In the genomic region with DNA sequence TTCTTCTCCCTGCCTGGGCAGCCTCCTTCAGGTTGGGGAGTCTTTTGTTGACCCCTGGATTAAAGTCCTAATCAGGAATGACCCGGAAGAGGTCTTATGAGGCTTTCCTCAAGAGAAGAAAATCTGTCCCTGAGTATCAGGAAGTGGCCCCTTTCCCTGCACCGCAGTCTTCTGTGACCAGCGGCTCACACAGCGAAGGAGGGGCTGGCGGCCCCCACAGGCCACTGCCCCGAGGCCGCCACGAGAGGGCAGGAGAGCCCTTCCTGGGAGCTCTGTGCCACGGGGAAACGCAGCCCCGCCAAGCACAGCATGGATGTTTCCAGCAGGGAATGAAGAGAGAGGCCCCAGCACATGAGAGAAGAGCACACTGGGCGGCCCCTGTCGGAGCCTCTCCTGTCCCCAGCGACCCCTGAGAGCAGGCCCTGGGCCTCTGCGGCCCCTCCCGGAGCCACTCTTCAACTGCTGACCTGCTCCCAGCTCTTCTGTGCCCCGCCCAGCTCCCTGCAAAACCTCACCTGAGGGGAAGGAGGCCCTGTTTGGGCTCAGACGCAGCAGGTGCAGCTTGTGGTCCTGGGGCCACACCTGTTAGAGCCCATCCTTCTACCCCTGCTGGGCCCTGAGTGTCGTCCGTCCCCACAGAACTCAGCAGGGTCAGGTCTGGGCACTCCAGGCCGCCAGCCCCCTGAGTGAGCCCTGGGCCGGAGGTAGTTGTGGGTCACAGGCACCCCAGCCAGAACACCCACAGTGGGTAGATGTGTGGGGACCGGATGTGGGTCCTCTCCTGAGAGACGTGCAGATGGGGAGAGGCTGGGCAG, we compare ENCODE assay signal across 1 cellular context.
TF ChIP-seq lines count a peak whose summit lies in the region.

No MANE protein-coding gene starts in this region.

TF ChIP-seq in HepG2, 621 proteins besides CTCF, POLR2A, EP300 and RAD21 (continued from another document and continues in another):
- TF ChIP-seq PHF5A (CRISPR knock-in tag; IDR thresholded peaks at IDR 0.05; ENCODE audit: low read depth, unreplicated experiment): peak; percentile 25
- no peak for TF ChIP-seq NFYB (CRISPR knock-in tag; IDR thresholded peaks at IDR 0.05)
- peak; percentile 84 for TF ChIP-seq ZNF331 (CRISPR knock-in tag; IDR thresholded peaks at IDR 0.05)
- peak; percentile 74 for TF ChIP-seq ZFP36L1 (CRISPR knock-in tag; IDR thresholded peaks at IDR 0.05)
- TF ChIP-seq ZNF720 (CRISPR knock-in tag; IDR thresholded peaks at IDR 0.05): no peak
- no peak for TF ChIP-seq FLYWCH1 (CRISPR knock-in tag; IDR thresholded peaks at IDR 0.05)
- TF ChIP-seq ZMYM3 (CRISPR knock-in tag; IDR thresholded peaks at IDR 0.05): no peak
- no peak; the same call in 1 of the 2 replicates for TF ChIP-seq ZNF572 (CRISPR knock-in tag; IDR thresholded peaks at IDR 0.05)
- TF ChIP-seq ZNF547 (CRISPR knock-in tag; IDR thresholded peaks at IDR 0.05): peak; percentile 46; the same call in 1 of the 2 replicates
- 0 out of 2 replicates have a peak, but pooled peaks have one; percentile 51 for TF ChIP-seq MIXL1 (CRISPR knock-in tag; IDR thresholded peaks at IDR 0.05)
- TF ChIP-seq BORCS8-MEF2B (CRISPR knock-in tag; IDR thresholded peaks at IDR 0.05): peak; percentile 51; the same call in 1 of the 2 replicates
- TF ChIP-seq ZNF207 (IDR thresholded peaks at IDR 0.05; ENCODE audit: borderline replicate concordance): no peak
- no peak for TF ChIP-seq HOXD1 (CRISPR knock-in tag; IDR thresholded peaks at IDR 0.05)
- no peak for TF ChIP-seq KLF13 (CRISPR knock-in tag; IDR thresholded peaks at IDR 0.05)
- TF ChIP-seq JARID2 (CRISPR knock-in tag; IDR thresholded peaks at IDR 0.05; ENCODE audit: insufficient replicate concordance): peak; percentile 64
- TF ChIP-seq PRPF4 (IDR thresholded peaks at IDR 0.05; ENCODE audit: low read depth, low read length, poor library complexity, severe bottlenecking): no peak
- TF ChIP-seq, protein P1, sequence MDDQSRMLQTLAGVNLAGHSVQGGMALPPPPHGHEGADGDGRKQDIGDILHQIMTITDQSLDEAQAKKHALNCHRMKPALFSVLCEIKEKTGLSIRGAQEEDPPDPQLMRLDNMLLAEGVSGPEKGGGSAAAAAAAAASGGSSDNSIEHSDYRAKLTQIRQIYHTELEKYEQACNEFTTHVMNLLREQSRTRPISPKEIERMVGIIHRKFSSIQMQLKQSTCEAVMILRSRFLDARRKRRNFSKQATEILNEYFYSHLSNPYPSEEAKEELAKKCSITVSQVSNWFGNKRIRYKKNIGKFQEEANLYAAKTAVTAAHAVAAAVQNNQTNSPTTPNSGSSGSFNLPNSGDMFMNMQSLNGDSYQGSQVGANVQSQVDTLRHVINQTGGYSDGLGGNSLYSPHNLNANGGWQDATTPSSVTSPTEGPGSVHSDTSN (CRISPR knock-in tag; IDR thresholded peaks at IDR 0.05; ENCODE audit: borderline replicate concordance): no peak
- TF ChIP-seq ATF1 (CRISPR knock-in tag; IDR thresholded peaks at IDR 0.05): no peak
- TF ChIP-seq TCF12 (IDR thresholded peaks at IDR 0.05): no peak
- no peak for TF ChIP-seq TCF12 (CRISPR knock-in tag; IDR thresholded peaks at IDR 0.05)
- TF ChIP-seq KLF16 (CRISPR knock-in tag; IDR thresholded peaks at IDR 0.05): peak in 1 of 2 experiments; percentile 53; a peak in 1 of 4 replicates
- TF ChIP-seq ZNF335 (CRISPR knock-in tag; IDR thresholded peaks at IDR 0.05): 0 out of 2 replicates have a peak, but pooled peaks have one; percentile 18
- TF ChIP-seq, protein P2, sequence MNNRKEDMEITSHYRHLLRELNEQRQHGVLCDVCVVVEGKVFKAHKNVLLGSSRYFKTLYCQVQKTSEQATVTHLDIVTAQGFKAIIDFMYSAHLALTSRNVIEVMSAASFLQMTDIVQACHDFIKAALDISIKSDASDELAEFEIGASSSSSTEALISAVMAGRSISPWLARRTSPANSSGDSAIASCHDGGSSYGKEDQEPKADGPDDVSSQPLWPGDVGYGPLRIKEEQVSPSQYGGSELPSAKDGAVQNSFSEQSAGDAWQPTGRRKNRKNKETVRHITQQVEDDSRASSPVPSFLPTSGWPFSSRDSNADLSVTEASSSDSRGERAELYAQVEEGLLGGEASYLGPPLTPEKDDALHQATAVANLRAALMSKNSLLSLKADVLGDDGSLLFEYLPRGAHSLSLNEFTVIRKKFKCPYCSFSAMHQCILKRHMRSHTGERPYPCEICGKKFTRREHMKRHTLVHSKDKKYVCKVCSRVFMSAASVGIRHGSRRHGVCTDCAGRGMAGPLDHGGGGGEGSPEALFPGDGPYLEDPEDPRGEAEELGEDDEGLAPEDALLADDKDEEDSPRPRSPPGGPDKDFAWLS (CRISPR knock-in tag; IDR thresholded peaks at IDR 0.05; ENCODE audit: borderline replicate concordance): no peak
- no peak for TF ChIP-seq ZNF367 (CRISPR knock-in tag; IDR thresholded peaks at IDR 0.05; ENCODE audit: borderline replicate concordance)
- no peak; the same call in 1 of the 2 replicates for TF ChIP-seq KMT2A (CRISPR knock-in tag; IDR thresholded peaks at IDR 0.05)
- TF ChIP-seq, protein P3, sequence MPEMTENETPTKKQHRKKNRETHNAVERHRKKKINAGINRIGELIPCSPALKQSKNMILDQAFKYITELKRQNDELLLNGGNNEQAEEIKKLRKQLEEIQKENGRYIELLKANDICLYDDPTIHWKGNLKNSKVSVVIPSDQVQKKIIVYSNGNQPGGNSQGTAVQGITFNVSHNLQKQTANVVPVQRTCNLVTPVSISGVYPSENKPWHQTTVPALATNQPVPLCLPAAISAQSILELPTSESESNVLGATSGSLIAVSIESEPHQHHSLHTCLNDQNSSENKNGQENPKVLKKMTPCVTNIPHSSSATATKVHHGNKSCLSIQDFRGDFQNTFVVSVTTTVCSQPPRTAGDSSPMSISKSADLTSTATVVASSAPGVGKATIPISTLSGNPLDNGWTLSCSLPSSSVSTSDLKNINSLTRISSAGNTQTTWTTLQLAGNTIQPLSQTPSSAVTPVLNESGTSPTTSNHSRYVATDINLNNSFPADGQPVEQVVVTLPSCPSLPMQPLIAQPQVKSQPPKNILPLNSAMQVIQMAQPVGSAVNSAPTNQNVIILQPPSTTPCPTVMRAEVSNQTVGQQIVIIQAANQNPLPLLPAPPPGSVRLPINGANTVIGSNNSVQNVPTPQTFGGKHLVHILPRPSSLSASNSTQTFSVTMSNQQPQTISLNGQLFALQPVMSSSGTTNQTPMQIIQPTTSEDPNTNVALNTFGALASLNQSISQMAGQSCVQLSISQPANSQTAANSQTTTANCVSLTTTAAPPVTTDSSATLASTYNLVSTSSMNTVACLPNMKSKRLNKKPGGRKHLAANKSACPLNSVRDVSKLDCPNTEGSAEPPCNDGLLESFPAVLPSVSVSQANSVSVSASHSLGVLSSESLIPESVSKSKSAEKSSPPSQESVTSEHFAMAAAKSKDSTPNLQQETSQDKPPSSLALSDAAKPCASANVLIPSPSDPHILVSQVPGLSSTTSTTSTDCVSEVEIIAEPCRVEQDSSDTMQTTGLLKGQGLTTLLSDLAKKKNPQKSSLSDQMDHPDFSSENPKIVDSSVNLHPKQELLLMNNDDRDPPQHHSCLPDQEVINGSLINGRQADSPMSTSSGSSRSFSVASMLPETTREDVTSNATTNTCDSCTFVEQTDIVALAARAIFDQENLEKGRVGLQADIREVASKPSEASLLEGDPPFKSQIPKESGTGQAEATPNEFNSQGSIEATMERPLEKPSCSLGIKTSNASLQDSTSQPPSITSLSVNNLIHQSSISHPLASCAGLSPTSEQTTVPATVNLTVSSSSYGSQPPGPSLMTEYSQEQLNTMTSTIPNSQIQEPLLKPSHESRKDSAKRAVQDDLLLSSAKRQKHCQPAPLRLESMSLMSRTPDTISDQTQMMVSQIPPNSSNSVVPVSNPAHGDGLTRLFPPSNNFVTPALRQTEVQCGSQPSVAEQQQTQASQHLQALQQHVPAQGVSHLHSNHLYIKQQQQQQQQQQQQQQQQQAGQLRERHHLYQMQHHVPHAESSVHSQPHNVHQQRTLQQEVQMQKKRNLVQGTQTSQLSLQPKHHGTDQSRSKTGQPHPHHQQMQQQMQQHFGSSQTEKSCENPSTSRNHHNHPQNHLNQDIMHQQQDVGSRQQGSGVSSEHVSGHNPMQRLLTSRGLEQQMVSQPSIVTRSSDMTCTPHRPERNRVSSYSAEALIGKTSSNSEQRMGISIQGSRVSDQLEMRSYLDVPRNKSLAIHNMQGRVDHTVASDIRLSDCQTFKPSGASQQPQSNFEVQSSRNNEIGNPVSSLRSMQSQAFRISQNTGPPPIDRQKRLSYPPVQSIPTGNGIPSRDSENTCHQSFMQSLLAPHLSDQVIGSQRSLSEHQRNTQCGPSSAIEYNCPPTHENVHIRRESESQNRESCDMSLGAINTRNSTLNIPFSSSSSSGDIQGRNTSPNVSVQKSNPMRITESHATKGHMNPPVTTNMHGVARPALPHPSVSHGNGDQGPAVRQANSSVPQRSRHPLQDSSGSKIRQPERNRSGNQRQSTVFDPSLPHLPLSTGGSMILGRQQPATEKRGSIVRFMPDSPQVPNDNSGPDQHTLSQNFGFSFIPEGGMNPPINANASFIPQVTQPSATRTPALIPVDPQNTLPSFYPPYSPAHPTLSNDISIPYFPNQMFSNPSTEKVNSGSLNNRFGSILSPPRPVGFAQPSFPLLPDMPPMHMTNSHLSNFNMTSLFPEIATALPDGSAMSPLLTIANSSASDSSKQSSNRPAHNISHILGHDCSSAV (CRISPR knock-in tag; IDR thresholded peaks at IDR 0.05; ENCODE audit: borderline replicate concordance): no peak
- TF ChIP-seq KAT7 (CRISPR knock-in tag; IDR thresholded peaks at IDR 0.05; ENCODE audit: borderline replicate concordance): no peak
- no peak for TF ChIP-seq ZBTB21 (CRISPR knock-in tag; IDR thresholded peaks at IDR 0.05)
- TF ChIP-seq, protein P4, sequence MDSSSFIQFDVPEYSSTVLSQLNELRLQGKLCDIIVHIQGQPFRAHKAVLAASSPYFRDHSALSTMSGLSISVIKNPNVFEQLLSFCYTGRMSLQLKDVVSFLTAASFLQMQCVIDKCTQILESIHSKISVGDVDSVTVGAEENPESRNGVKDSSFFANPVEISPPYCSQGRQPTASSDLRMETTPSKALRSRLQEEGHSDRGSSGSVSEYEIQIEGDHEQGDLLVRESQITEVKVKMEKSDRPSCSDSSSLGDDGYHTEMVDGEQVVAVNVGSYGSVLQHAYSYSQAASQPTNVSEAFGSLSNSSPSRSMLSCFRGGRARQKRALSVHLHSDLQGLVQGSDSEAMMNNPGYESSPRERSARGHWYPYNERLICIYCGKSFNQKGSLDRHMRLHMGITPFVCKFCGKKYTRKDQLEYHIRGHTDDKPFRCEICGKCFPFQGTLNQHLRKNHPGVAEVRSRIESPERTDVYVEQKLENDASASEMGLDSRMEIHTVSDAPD (CRISPR knock-in tag; IDR thresholded peaks at IDR 0.05): no peak
- TF ChIP-seq SIN3A (IDR thresholded peaks at IDR 0.05; ENCODE audit: borderline replicate concordance, low read depth, low read length): no peak
- TF ChIP-seq YEATS2 (CRISPR knock-in tag; IDR thresholded peaks at IDR 0.05; ENCODE audit: borderline replicate concordance): peak; percentile 24; the same call in 1 of the 2 replicates
- TF ChIP-seq, protein P5, sequence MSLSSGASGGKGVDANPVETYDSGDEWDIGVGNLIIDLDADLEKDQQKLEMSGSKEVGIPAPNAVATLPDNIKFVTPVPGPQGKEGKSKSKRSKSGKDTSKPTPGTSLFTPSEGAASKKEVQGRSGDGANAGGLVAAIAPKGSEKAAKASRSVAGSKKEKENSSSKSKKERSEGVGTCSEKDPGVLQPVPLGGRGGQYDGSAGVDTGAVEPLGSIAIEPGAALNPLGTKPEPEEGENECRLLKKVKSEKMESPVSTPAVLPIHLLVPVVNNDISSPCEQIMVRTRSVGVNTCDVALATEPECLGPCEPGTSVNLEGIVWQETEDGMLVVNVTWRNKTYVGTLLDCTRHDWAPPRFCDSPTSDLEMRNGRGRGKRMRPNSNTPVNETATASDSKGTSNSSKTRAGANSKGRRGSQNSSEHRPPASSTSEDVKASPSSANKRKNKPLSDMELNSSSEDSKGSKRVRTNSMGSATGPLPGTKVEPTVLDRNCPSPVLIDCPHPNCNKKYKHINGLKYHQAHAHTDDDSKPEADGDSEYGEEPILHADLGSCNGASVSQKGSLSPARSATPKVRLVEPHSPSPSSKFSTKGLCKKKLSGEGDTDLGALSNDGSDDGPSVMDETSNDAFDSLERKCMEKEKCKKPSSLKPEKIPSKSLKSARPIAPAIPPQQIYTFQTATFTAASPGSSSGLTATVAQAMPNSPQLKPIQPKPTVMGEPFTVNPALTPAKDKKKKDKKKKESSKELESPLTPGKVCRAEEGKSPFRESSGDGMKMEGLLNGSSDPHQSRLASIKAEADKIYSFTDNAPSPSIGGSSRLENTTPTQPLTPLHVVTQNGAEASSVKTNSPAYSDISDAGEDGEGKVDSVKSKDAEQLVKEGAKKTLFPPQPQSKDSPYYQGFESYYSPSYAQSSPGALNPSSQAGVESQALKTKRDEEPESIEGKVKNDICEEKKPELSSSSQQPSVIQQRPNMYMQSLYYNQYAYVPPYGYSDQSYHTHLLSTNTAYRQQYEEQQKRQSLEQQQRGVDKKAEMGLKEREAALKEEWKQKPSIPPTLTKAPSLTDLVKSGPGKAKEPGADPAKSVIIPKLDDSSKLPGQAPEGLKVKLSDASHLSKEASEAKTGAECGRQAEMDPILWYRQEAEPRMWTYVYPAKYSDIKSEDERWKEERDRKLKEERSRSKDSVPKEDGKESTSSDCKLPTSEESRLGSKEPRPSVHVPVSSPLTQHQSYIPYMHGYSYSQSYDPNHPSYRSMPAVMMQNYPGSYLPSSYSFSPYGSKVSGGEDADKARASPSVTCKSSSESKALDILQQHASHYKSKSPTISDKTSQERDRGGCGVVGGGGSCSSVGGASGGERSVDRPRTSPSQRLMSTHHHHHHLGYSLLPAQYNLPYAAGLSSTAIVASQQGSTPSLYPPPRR (CRISPR knock-in tag; IDR thresholded peaks at IDR 0.05; ENCODE audit: borderline replicate concordance): peak; percentile 67
- TF ChIP-seq ZNF256 (CRISPR knock-in tag; conservative IDR thresholded peaks at IDR 0.05): no peak
- peak; percentile 90; the same call in 1 of the 2 replicates for TF ChIP-seq MAZ (IDR thresholded peaks at IDR 0.05; ENCODE audit: borderline replicate concordance, low read depth, low read length)
- peak; percentile 95 for TF ChIP-seq MAZ (CRISPR knock-in tag; IDR thresholded peaks at IDR 0.05; ENCODE audit: low read depth)
- TF ChIP-seq, protein P6, sequence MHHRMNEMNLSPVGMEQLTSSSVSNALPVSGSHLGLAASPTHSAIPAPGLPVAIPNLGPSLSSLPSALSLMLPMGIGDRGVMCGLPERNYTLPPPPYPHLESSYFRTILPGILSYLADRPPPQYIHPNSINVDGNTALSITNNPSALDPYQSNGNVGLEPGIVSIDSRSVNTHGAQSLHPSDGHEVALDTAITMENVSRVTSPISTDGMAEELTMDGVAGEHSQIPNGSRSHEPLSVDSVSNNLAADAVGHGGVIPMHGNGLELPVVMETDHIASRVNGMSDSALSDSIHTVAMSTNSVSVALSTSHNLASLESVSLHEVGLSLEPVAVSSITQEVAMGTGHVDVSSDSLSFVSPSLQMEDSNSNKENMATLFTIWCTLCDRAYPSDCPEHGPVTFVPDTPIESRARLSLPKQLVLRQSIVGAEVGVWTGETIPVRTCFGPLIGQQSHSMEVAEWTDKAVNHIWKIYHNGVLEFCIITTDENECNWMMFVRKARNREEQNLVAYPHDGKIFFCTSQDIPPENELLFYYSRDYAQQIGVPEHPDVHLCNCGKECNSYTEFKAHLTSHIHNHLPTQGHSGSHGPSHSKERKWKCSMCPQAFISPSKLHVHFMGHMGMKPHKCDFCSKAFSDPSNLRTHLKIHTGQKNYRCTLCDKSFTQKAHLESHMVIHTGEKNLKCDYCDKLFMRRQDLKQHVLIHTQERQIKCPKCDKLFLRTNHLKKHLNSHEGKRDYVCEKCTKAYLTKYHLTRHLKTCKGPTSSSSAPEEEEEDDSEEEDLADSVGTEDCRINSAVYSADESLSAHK (CRISPR knock-in tag; IDR thresholded peaks at IDR 0.05; ENCODE audit: borderline replicate concordance): no peak
- no peak for TF ChIP-seq ZSCAN9 (CRISPR knock-in tag; IDR thresholded peaks at IDR 0.05; ENCODE audit: borderline replicate concordance)
- TF ChIP-seq ZNF12 (CRISPR knock-in tag; IDR thresholded peaks at IDR 0.05): 0 out of 2 replicates have a peak, but pooled peaks have one; percentile 49
- TF ChIP-seq ZBTB42 (CRISPR knock-in tag; IDR thresholded peaks at IDR 0.05): no peak
- peak; percentile 72; the same call in 1 of the 2 replicates for TF ChIP-seq ZFX (CRISPR knock-in tag; IDR thresholded peaks at IDR 0.05; ENCODE audit: low read depth)
